In genomic region chr17:12990926-12991325, GRCh38 we compare ENCODE assay signal across 25 cellular contexts.
"Had no signal": no experiment of that assay in that cellular context is flagged by ENCODE, and none has a peak within 500 bp of the region (broad histone marks: within the 10 kb centered on the region; RNA-seq: fewer than 3 reads in every experiment).

No MANE protein-coding gene starts in this region.

- H3K27ac Mint-ChIP-seq: activated CD4-positive, alpha-beta T cell treated with anti-CD3 and anti-CD28 coated beads, Interleukin-2, amount 10 ng/mL, durations not matched to agents 24 days and 14 days; activated CD8-positive, alpha-beta memory T cell treated with anti-CD3 and anti-CD28 coated beads, Interleukin-2, amount 10 ng/mL, durations not matched to agents 7 days and 5 days; activated naive CD4-positive, alpha-beta T cell treated with anti-CD3 and anti-CD28 coated beads for 36 hours; activated naive CD8-positive, alpha-beta T cell treated with anti-CD3 and anti-CD28 coated beads for 36 hours; activated T-helper 17 cell treated with anti-CD3 and anti-CD28 coated beads, Interleukin-2, amount 50 U/mL, for 72 hours had no signal

- H3K4me2 ChIP-seq: SK-N-SH had no signal

- ATAC-seq: activated CD8-positive, alpha-beta memory T cell treated with anti-CD3 and anti-CD28 coated beads, Interleukin-2, amount 10 ng/mL, durations not matched to agents 7 days and 5 days; activated T-cell treated with anti-CD3 and anti-CD28 coated beads, Interleukin-2, amount 50 U/mL, for 4 hours; activated T-helper 17 cell treated with anti-CD3 and anti-CD28 coated beads, Interleukin-2, amount 50 U/mL, for 72 hours had no signal

- H3K27me3 ChIP-seq: brain microvascular endothelial cell, cardiac muscle cell, Peyer's patch, SJCRH30 had no signal

- H3K27me3 Mint-ChIP-seq: activated CD4-positive, alpha-beta T cell treated with anti-CD3 and anti-CD28 coated beads, Interleukin-2, amount 10 ng/mL, durations not matched to agents 24 days and 14 days; activated CD8-positive, alpha-beta memory T cell treated with anti-CD3 and anti-CD28 coated beads, Interleukin-2, amount 10 ng/mL, durations not matched to agents 7 days and 5 days; activated naive CD8-positive, alpha-beta T cell treated with anti-CD3 and anti-CD28 coated beads for 36 hours; activated T-helper 17 cell treated with anti-CD3 and anti-CD28 coated beads, Interleukin-2, amount 50 U/mL, for 72 hours had no signal

- H3K27ac ChIP-seq: brain microvascular endothelial cell, cardiac muscle cell, Peyer's patch, RWPE1, SJCRH30 had no signal

- DNase-seq: activated CD4-positive, alpha-beta T cell treated with anti-CD3 and anti-CD28 coated beads, Interleukin-2, amount 10 ng/mL, durations not matched to agents 24 days and 14 days; activated CD4-positive, alpha-beta T cell treated with anti-CD3 and anti-CD28 coated beads, Interleukin-2, amount 50 U/mL, for 48 hours; activated CD4-positive, CD25-positive, alpha-beta regulatory T cell treated with anti-CD3 and anti-CD28 coated beads, Interleukin-2, amount 50 U/mL, for 72 hours; activated CD8-positive, alpha-beta memory T cell treated with anti-CD3 and anti-CD28 coated beads, Interleukin-2, amount 10 ng/mL, durations not matched to agents 7 days and 5 days; activated gamma-delta T cell; activated naive CD4-positive, alpha-beta T cell treated with anti-CD3 and anti-CD28 coated beads for 36 hours; activated naive CD8-positive, alpha-beta T cell treated with anti-CD3 and anti-CD28 coated beads for 36 hours; activated T-cell treated with anti-CD3 and anti-CD28 coated beads, Interleukin-2, amount 50 U/mL, for 4 hours; brain microvascular endothelial cell; KBM-7; NCI-H1092 treated with DMSO at 0.1 percent for 48 hours; NCI-H1417 treated with DMSO at 0.1 percent for 48 hours; NCI-H1694 treated with DMSO at 0.1 percent for 48 hours; NCI-H2029 treated with DMSO at 0.1 percent for 48 hours; NCI-H510A treated with DMSO at 0.1 percent for 48 hours; NCI-H69; NK-92 treated with Interleukin-12 subunit alpha and Interleukin-12 subunit beta, amount 100 ng/mL, for 24 hours; Peyer's patch; Right ventricle myocardium superior; SJCRH30; SK-N-SH; T-helper 1 cell had no signal

- H3K4me3 ChIP-seq: cardiac muscle cell, Peyer's patch, SJCRH30 had no signal

- H3K9ac ChIP-seq: SK-N-SH had no signal

- H3K4me1 Mint-ChIP-seq: activated CD4-positive, alpha-beta T cell treated with anti-CD3 and anti-CD28 coated beads, Interleukin-2, amount 10 ng/mL, durations not matched to agents 24 days and 14 days; activated CD8-positive, alpha-beta memory T cell treated with anti-CD3 and anti-CD28 coated beads, Interleukin-2, amount 10 ng/mL, durations not matched to agents 7 days and 5 days; activated naive CD8-positive, alpha-beta T cell treated with anti-CD3 and anti-CD28 coated beads for 36 hours; activated T-helper 17 cell treated with anti-CD3 and anti-CD28 coated beads, Interleukin-2, amount 50 U/mL, for 72 hours had no signal

- H3K9me3 Mint-ChIP-seq: activated CD4-positive, alpha-beta T cell treated with anti-CD3 and anti-CD28 coated beads, Interleukin-2, amount 10 ng/mL, durations not matched to agents 24 days and 14 days; activated naive CD8-positive, alpha-beta T cell treated with anti-CD3 and anti-CD28 coated beads for 36 hours; activated T-cell treated with anti-CD3 and anti-CD28 coated beads, Interleukin-2, amount 50 U/mL, for 4 hours; activated T-helper 17 cell treated with anti-CD3 and anti-CD28 coated beads, Interleukin-2, amount 50 U/mL, for 72 hours had no signal

- H3K9me3 ChIP-seq: Peyer's patch, SJCRH30, SK-N-SH had no signal

- H3K4me3 Mint-ChIP-seq: activated CD4-positive, alpha-beta T cell treated with anti-CD3 and anti-CD28 coated beads, Interleukin-2, amount 10 ng/mL, durations not matched to agents 24 days and 14 days; activated CD8-positive, alpha-beta memory T cell treated with anti-CD3 and anti-CD28 coated beads, Interleukin-2, amount 10 ng/mL, durations not matched to agents 7 days and 5 days; activated naive CD4-positive, alpha-beta T cell treated with anti-CD3 and anti-CD28 coated beads for 36 hours; activated naive CD8-positive, alpha-beta T cell treated with anti-CD3 and anti-CD28 coated beads for 36 hours; activated T-cell treated with anti-CD3 and anti-CD28 coated beads, Interleukin-2, amount 50 U/mL, for 4 hours; activated T-helper 17 cell treated with anti-CD3 and anti-CD28 coated beads, Interleukin-2, amount 50 U/mL, for 72 hours had no signal

- H3K4me1 ChIP-seq: Peyer's patch had no signal
